ENCODE assay signal across 8 cellular contexts in genomic region chrX:73850124-73851013, GRCh38. TPM values are rescaled to one million over a fixed set of nuclear protein-coding genes. Genes with fewer than 3 reads are reported as not detected.
DNase-seq lines count a peak whose midpoint lies in the region; FAIRE-seq and TF ChIP-seq lines count a peak whose summit lies in the region.

No MANE protein-coding gene starts in this region.

- peak; percentile 6 for DNase-seq in AG10803 (ENCODE audit: low read depth)
- peak; percentile 8 for DNase-seq in H54 (ENCODE audit: insufficient read length, low spot score)
- peak; percentile 6 for DNase-seq in T follicular helper cell (ENCODE audit: low read depth)
- DNase-seq in kidney epithelial cell (ENCODE audit: low read depth): no peak
- no peak for DNase-seq in hepatic stellate cell (ENCODE audit: low spot score)
- no peak for DNase-seq in frontal cortex (ENCODE audit: low spot score in 2 of 2)
- no peak for DNase-seq in T-helper 9 cell
- DNase-seq in kidney glomerular epithelial cell (lab: John Stamatoyannopoulos, UW): no peak

- H3K27me3 ChIP-seq in kidney epithelial cell (ENCODE audit: control insufficient read depth, insufficient read depth, low read length): no peaks in the 10 kb centered on the region

- H3K36me3 ChIP-seq in kidney epithelial cell (ENCODE audit: control insufficient read depth, insufficient read depth, low read length): no peaks in the 10 kb centered on the region

- TF ChIP-seq POLR2A in H54 (IDR thresholded peaks at IDR 0.05; ENCODE audit: low read depth, low read length): no peak

- no peak; the same call in 1 of the 2 replicates for TF ChIP-seq CTCF in AG10803 (conservative IDR thresholded peaks at IDR 0.05; ENCODE audit: low read length)
- peak; percentile 42 for TF ChIP-seq CTCF in kidney epithelial cell (IDR thresholded peaks at IDR 0.05; ENCODE audit: insufficient read depth, low read length, poor library complexity, severe bottlenecking)

- no peak overlapping the region for H3K4me3 ChIP-seq in AG10803 (ENCODE audit: low read length)
- peak overlapping the region; percentile 60 for H3K4me3 ChIP-seq in kidney epithelial cell (ENCODE audit: low read depth, low read length)

- FAIRE-seq in H54 (lab: Jason Lieb, UNC) (no peak), frontal cortex (lab: Jason Lieb, UNC) (no peak)

RNA-seq across cellular contexts. Expression of gene XIST, which starts 2.1 kb away (rescaled TPM):
- total RNA-seq in kidney epithelial cell (not detected in 2 replicates), frontal cortex (0.41 TPM)

Comparison
In these comparisons a context has a peak if more than half of its experiments do, and no peak if none do; other contexts are left out.
1. DNase-seq: peak in AG10803 (single experiment), H54 (single experiment) and T follicular helper cell (single experiment); none in kidney epithelial cell (single experiment), hepatic stellate cell (single experiment), frontal cortex (0 of 2), T-helper 9 cell (single experiment) and kidney glomerular epithelial cell (single experiment).